In the genomic region with DNA sequence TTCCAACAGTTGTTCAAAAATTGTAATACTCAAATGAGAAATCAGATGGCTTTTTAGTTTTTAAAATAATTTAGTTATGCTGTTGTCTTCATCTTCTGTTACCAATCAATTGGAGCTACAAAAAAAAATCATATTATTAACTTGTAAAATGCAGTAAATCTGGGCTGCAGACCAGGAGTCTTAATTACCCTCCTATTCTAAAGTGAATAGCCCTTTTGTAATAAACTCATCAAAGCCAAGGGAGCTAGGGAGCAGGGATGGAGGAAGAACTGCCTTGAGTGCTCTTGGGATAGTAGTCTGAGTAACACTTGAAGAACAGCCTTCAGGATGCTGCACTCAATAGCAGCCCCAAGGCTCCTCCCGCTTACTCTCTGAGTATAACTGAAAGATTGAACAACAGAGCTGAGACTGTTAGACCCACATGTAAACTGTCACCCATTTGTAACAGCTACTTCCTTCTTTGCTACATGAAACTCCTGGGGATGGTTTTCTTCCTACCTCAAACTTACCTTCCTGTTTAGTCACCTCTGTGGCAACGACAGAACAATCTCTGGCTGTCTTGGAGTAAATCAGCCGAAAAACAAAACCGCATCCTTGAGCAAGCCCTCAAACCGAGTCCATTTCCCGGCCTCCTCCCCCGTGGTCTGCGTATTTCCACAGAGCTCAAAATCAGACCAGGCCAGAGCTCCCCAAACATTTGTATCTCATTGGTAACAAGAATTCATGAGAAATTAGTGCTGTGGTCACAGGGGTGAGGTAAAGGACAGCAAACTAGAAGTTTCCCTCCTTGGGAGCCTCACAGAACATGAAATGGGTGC, we compare ENCODE assay signal across 9 cellular contexts. TPM values are rescaled to one million over a fixed set of nuclear protein-coding genes. Genes with fewer than 3 reads are reported as not detected.
DNase-seq lines count a peak whose midpoint lies in the region; ATAC-seq and TF ChIP-seq lines count a peak whose summit lies in the region.
"Had no signal": no experiment of that assay in that cellular context is flagged by ENCODE, and none has a peak within 500 bp of the region (broad histone marks: within the 10 kb centered on the region; RNA-seq: fewer than 3 reads in every experiment).

No MANE protein-coding gene starts in this region.

- 74% methylated on average over 8 of the region's 8 CpGs for WGBS in mammary epithelial cell (ENCODE audit: low coverage, missing lambda C conversion rate)

- no peak overlapping the region for H2AFZ ChIP-seq in mammary epithelial cell (ENCODE audit: low read depth, low read length)

- in situ Hi-C loops in mammary epithelial cell (cut with MboI; ENCODE audit: low sequenced_read_pairs in 2 of 2): no loop called here

- no peak for TF ChIP-seq CTCF in mammary epithelial cell (conservative IDR thresholded peaks at IDR 0.05 in 1 of 2, IDR thresholded peaks at IDR 0.05 in 1 of 2; ENCODE audit: extremely low read depth in 1 of 2, insufficient read depth in 1 of 2, low read depth in 1 of 2, low read length in 2 of 2)

- H3K79me2 ChIP-seq in mammary epithelial cell (ENCODE audit: insufficient read depth, low read length): no peaks in the 10 kb centered on the region

- ATAC-seq in HG03066 (IDR thresholded peaks at IDR 0.05; ENCODE audit: low read depth, unreplicated experiment): peak; percentile 75

- no peaks in the 10 kb centered on the region for H4K20me1 ChIP-seq in mammary epithelial cell (ENCODE audit: insufficient read depth, low read length)

- no peaks in the 10 kb centered on the region for H3K27me3 ChIP-seq in mammary epithelial cell (ENCODE audit: insufficient read depth, low read length)

- no peaks in the 10 kb centered on the region for H3K9me3 ChIP-seq in mammary epithelial cell (replicated peaks; ENCODE audit: insufficient read depth, low read length)

- peak; percentile 21 for DNase-seq in NCI-H1436 treated with DMSO at 0.1 percent for 48 hours (lab: John Stamatoyannopoulos, UW)
- no peak for DNase-seq in NCI-H1436 (lab: John Stamatoyannopoulos, UW)
- peak; percentile 21 to 89 (median 44) for DNase-seq in T-helper 1 cell
- peak; percentile 86 for DNase-seq in mammary epithelial cell
- peak; percentile 68 for DNase-seq in stimulated activated CD4-positive, alpha-beta T cell treated with anti-CD3 and anti-CD28 coated beads, Interleukin-4, amount 100 ng/mL, for 24 hours
- DNase-seq in SHP77 (lab: John Stamatoyannopoulos, UW): no peak
- no peak for DNase-seq in posterior cingulate gyrus

- BruUV-seq in mammary epithelial cell (replicated peaks; lab: Mats Ljungman, UMichigan): no TSS peak

- no peak overlapping the region for H3K4me2 ChIP-seq in mammary epithelial cell (ENCODE audit: insufficient read depth, low read depth, low read length)

- no peak overlapping the region for H3K27ac ChIP-seq in mammary epithelial cell (ENCODE audit: insufficient read depth, low read depth, low read length)
- H3K27ac ChIP-seq: 22Rv1 had no signal

- H3K4me1 ChIP-seq in mammary epithelial cell (ENCODE audit: insufficient read depth, low read length): peaks cover 8% of the 10 kb centered on the region

- CTCF ChIA-PET in mammary epithelial cell (lab: Charles Lee; ENCODE audit: low non-redundant PET): no interaction called here

- no peak overlapping the region for H3K4me3 ChIP-seq in mammary epithelial cell (replicated peaks in 1 of 3; ENCODE audit: insufficient read depth in 1 of 3, low read depth in 2 of 3, low read length in 3 of 3)

- peaks cover 3% of the 10 kb centered on the region for H3K36me3 ChIP-seq in mammary epithelial cell (ENCODE audit: insufficient read depth, low read length)

- intact Hi-C loops in mammary epithelial cell (cut with micrococcal nuclease) (no loop called here), posterior cingulate gyrus (cut with DNase I) (no loop called here)

- dilution Hi-C loops in mammary epithelial cell (cut with HindIII; ENCODE audit: low sequenced_read_pairs): no loop called here

- no peak overlapping the region for H3K9ac ChIP-seq in mammary epithelial cell (ENCODE audit: insufficient read depth, low read length)

RNA-seq across cellular contexts. Expression of gene CD58, which starts 55.9 kb away (rescaled TPM):
- total RNA-seq in mammary epithelial cell: 10 to 100 TPM; 22.5 to 43.2 TPM
- 25.8 TPM for polyA plus RNA-seq in mammary epithelial cell
- polyA minus RNA-seq in mammary epithelial cell: 2.3 TPM

Comparison
In these comparisons a context has a peak if more than half of its experiments do, and no peak if none do; other contexts are left out.
1. DNase-seq: peak in NCI-H1436 treated with DMSO at 0.1 percent for 48 hours (single experiment), T-helper 1 cell (5 of 5), mammary epithelial cell (single experiment) and stimulated activated CD4-positive, alpha-beta T cell treated with anti-CD3 and anti-CD28 coated beads, Interleukin-4, amount 100 ng/mL, for 24 hours (single experiment); none in NCI-H1436 (single experiment), SHP77 (0 of 2) and posterior cingulate gyrus (0 of 10).